ENCODE assay signal across 8 cellular contexts in the genomic region with DNA sequence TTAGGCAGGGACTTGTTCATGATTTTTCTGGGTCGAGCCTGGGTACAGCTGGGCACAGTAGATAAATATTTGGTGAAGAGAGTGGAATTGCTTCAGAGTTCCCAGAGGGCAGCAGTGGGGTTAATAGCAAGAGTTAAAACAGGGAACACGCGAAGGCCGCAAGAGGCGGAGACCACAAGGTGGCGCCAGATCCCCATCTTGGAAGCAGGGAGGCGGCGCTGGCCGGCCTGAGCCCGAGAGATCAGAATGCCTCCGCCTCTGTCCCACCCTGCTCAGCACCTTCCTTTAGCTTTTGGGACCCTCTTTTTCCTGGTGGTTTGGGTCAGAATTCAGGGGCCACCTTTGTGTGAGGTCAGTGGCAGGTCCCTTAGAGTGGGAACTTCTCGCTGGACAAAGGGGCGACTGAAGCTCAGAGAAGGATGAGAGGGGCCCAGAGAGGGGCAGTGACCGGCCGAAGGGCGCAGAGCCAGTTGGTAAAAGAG. TPM values are rescaled to one million over a fixed set of nuclear protein-coding genes. Genes with fewer than 3 reads are reported as not detected.
A peak's percentile ranks its signal among the peaks of the same experiment; 100 is the strongest.
DNase-seq lines count a peak whose midpoint lies in the region; ATAC-seq and TF ChIP-seq lines count a peak whose summit lies in the region.

No MANE protein-coding gene starts in this region.

- no peaks in the 10 kb centered on the region for H3K36me3 ChIP-seq in Panc1 (ENCODE audit: control insufficient read depth, insufficient read depth, low read length)
- H3K36me3 ChIP-seq in neural cell (ENCODE audit: insufficient read depth, low read length) = no peaks in the 10 kb centered on the region

- no peaks in the 10 kb centered on the region for H3K27me3 ChIP-seq in Panc1 (ENCODE audit: control insufficient read depth, insufficient read depth, low read length)
- no peaks in the 10 kb centered on the region for H3K27me3 ChIP-seq in neural cell (ENCODE audit: insufficient read depth, low read depth, low read length)

- POLR2A ChIA-PET in Panc1 (lab: Charles Lee) = no interaction called here

- no peak overlapping the region for H3K4me2 ChIP-seq in neural cell (ENCODE audit: low read length)

- no peaks in the 10 kb centered on the region for H3F3A ChIP-seq in neural cell (ENCODE audit: insufficient read depth, low read length, poor library complexity, severe bottlenecking)

- H3K79me2 ChIP-seq in neural cell (replicated peaks; ENCODE audit: insufficient read depth, low read length) = no peaks in the 10 kb centered on the region

- BruUV-seq in Panc1 (replicated peaks; lab: Mats Ljungman, UMichigan) = no TSS peak

- H2AFZ ChIP-seq in neural cell (ENCODE audit: low read depth, low read length) = no peak overlapping the region

- ATAC-seq in Panc1 = peak; percentile 87
- ATAC-seq in activated T-cell treated with anti-CD3 and anti-CD28 coated beads, Interleukin-2, amount 50 U/mL, for 4 hours = peak; percentile 82 to 84
- no peak for ATAC-seq in HG02981 (IDR thresholded peaks at IDR 0.05; ENCODE audit: unreplicated experiment)

- H3K27me3 Mint-ChIP-seq in activated T-cell treated with anti-CD3 and anti-CD28 coated beads, Interleukin-2, amount 50 U/mL, for 4 hours (ENCODE audit: low read depth) = peaks cover 5% of the 10 kb centered on the region

- H3K9me3 ChIP-seq in Panc1 (ENCODE audit: control insufficient read depth, insufficient read depth, low read depth, low read length) = no peaks in the 10 kb centered on the region
- no peaks in the 10 kb centered on the region for H3K9me3 ChIP-seq in neural cell (ENCODE audit: low read length)

- peak; percentile 97 for TF ChIP-seq RAD21 in neural cell (conservative IDR thresholded peaks at IDR 0.05)

- H3K9ac ChIP-seq in neural cell (ENCODE audit: low read length) = no peak overlapping the region

- H4K20me1 ChIP-seq in neural cell (ENCODE audit: insufficient read depth) = no peaks in the 10 kb centered on the region

- TF ChIP-seq EP300 in neural cell (conservative IDR thresholded peaks at IDR 0.05; ENCODE audit: poor library complexity, severe bottlenecking) = no peak

- H3K4me3 ChIP-seq in Panc1 (ENCODE audit: low read depth in 2 of 2, low read length in 2 of 2) = no peak overlapping the region
- H3K4me3 ChIP-seq in neural cell (ENCODE audit: low read length) = no peak overlapping the region

- H3K9me2 ChIP-seq in neural cell (ENCODE audit: insufficient read depth, low read length) = no peaks in the 10 kb centered on the region

- H3K27ac ChIP-seq in Panc1 (ENCODE audit: low read length) = peak overlapping the region; percentile 81
- no peak overlapping the region for H3K27ac ChIP-seq in neural cell (ENCODE audit: low read length)

- H3K36me3 Mint-ChIP-seq in activated T-cell treated with anti-CD3 and anti-CD28 coated beads, Interleukin-2, amount 50 U/mL, for 4 hours (ENCODE audit: insufficient read depth) = no peaks in the 10 kb centered on the region

- peak; percentile 89 for DNase-seq in DMS53 (lab: John Stamatoyannopoulos, UW)
- DNase-seq in HT-29 (ENCODE audit: low spot score) = peak; percentile 96
- peak; percentile 81 for DNase-seq in Panc1 (ENCODE audit: low read depth, low spot score)
- peak; percentile 82 for DNase-seq in activated T-cell treated with anti-CD3 and anti-CD28 coated beads, Interleukin-2, amount 50 U/mL, for 4 hours
- DNase-seq in fibroblast of gingiva (ENCODE audit: low read depth) = peak; percentile 70
- DNase-seq in stimulated activated naive CD4-positive, alpha-beta T cell treated with Interleukin-2 at 50 U/mL for 16 hours (lab: John Stamatoyannopoulos, UW) = peak; percentile 71

- no peaks in the 10 kb centered on the region for H3K4me1 Mint-ChIP-seq in activated T-cell treated with anti-CD3 and anti-CD28 coated beads, Interleukin-2, amount 50 U/mL, for 4 hours (ENCODE audit: low read depth)

- intact Hi-C loops in Panc1 (cut with micrococcal nuclease; ENCODE audit: unreplicated experiment) = loop anchor here (1.0 to 5.0 kb wide), 3 partner anchors 112 to 282 kb away; no protein-coding TSS in a partner anchor

- no peak overlapping the region for H3K4me3 Mint-ChIP-seq in activated T-cell treated with anti-CD3 and anti-CD28 coated beads, Interleukin-2, amount 50 U/mL, for 4 hours

- peak; percentile 96 for TF ChIP-seq CTCF in Panc1 (IDR thresholded peaks at IDR 0.05)
- peak; percentile 96 for TF ChIP-seq CTCF in neural cell (IDR thresholded peaks at IDR 0.05; ENCODE audit: poor library complexity, severe bottlenecking)

- no peaks in the 10 kb centered on the region for H3K9me3 Mint-ChIP-seq in activated T-cell treated with anti-CD3 and anti-CD28 coated beads, Interleukin-2, amount 50 U/mL, for 4 hours

- in situ Hi-C loops in Panc1 (cut with HindIII; ENCODE audit: low pct_unique_long_range_greater_than_20kb, low sequenced_read_pairs) = no loop called here

- CTCF ChIA-PET in Panc1 (lab: Charles Lee) = interaction anchor here (0.7 to 3.2 kb wide), 6 partner anchors 107 to 281 kb away, joined by 3 to 22 read pairs (median 4); no protein-coding TSS in a partner anchor

- peaks cover 36% of the 10 kb centered on the region for H3K4me1 ChIP-seq in Panc1 (ENCODE audit: control insufficient read depth, insufficient read depth, low read length)

TF ChIP-seq in neural cell, 6 proteins besides CTCF, POLR2A, EP300 and RAD21:
- peak; percentile 30 for TF ChIP-seq MXI1 (conservative IDR thresholded peaks at IDR 0.05; ENCODE audit: poor library complexity, severe bottlenecking)
- peak; percentile 96 for TF ChIP-seq SMC3 (conservative IDR thresholded peaks at IDR 0.05; ENCODE audit: poor library complexity)
- no peak for TF ChIP-seq EZH2 (IDR thresholded peaks at IDR 0.05; ENCODE audit: borderline replicate concordance, insufficient read depth, low read length, poor library complexity, severe bottlenecking)

RNA-seq across cellular contexts. Expression of gene PADI2, which starts 6.5 kb away (rescaled TPM):
- total RNA-seq in HT-29 (2014; rRNA removed; shearing (Covaris generic)) = 3.4 and 3.8 TPM in 2 replicates
- 507 TPM for total RNA-seq in Panc1 (2021; ENCODE audit: unreplicated experiment)
- 830 TPM for polyA plus RNA-seq in Panc1 (2012; ENCODE audit: insufficient read length)
- total RNA-seq in activated T-cell treated with anti-CD3 and anti-CD28 coated beads, Interleukin-2, amount 50 U/mL, for 4 hours = under 1 TPM; 0.08 to 0.14 (median 0.13) TPM
- 1.6 and 2.2 TPM in 2 replicates for polyA plus RNA-seq in neural cell
- 1.5 and 1.7 TPM in 2 replicates for polyA minus RNA-seq in neural cell

Comparison
In these comparisons a context has a peak if more than half of its experiments do, and no peak if none do; other contexts are left out.
1. RNA of gene PADI2, which starts 6.5 kb away (total RNA-seq): 507 TPM in Panc1 (single experiment); 3.4 to 3.8 TPM in HT-29 and 0.08 to 0.14 TPM in activated T-cell treated with anti-CD3 and anti-CD28 coated beads, Interleukin-2, amount 50 U/mL, for 4 hours; every median in the first group is over 100 times any median in the second.
2. Peak in every context shown above with its lines, with median percentiles within 50 percentile points of each other: DNase-seq.